8 cellular contexts compared by ENCODE assay signal in genomic region chr10:3828404-3829192, GRCh38. TPM values are rescaled to one million over a fixed set of nuclear protein-coding genes. Genes with fewer than 3 reads are reported as not detected.
A peak's percentile ranks its signal among the peaks of the same experiment; 100 is the strongest.
DNase-seq lines count a peak whose midpoint lies in the region; ATAC-seq and TF ChIP-seq lines count a peak whose summit lies in the region.

No MANE protein-coding gene starts in this region.

- peak overlapping the region; percentile 53 for H3K9ac ChIP-seq in SK-N-MC (ENCODE audit: insufficient read length)

- peak overlapping the region; percentile 57 for H3K4me3 Mint-ChIP-seq in type B pancreatic cell

- H3K36me3 Mint-ChIP-seq in type B pancreatic cell = no peaks in the 10 kb centered on the region

- peaks cover 26% of the 10 kb centered on the region for H3K4me1 Mint-ChIP-seq in type B pancreatic cell (ENCODE audit: unreplicated experiment)

- no peaks in the 10 kb centered on the region for H3K36me3 ChIP-seq in SK-N-MC (ENCODE audit: insufficient read depth, low read length)

- DNase-seq in A172 (ENCODE audit: low spot score) = peak; percentile 55
- DNase-seq in SK-N-MC (ENCODE audit: low read depth, low spot score) = no peak
- peak; percentile 86 for DNase-seq in dedifferentiated amniotic fluid mesenchymal stem cell (ENCODE audit: extremely low spot score)
- DNase-seq in midbrain (lab: John Stamatoyannopoulos, UW) = peak; percentile 19
- no peak for DNase-seq in type B pancreatic cell (ENCODE audit: extremely low spot score, unreplicated experiment)
- no peak for DNase-seq in NCI-H2107 treated with DMSO at 0.1 percent for 48 hours (lab: John Stamatoyannopoulos, UW; ENCODE audit: unreplicated experiment)

- peak overlapping the region; percentile 56 for H3K27ac Mint-ChIP-seq in type B pancreatic cell

- H3K4me3 ChIP-seq in SK-N-MC = peak overlapping the region; percentile 65

- H3K9me3 Mint-ChIP-seq in type B pancreatic cell = no peaks in the 10 kb centered on the region

- TF ChIP-seq CTCF in type B pancreatic cell (conservative IDR thresholded peaks at IDR 0.05) = no peak

- H3K27me3 Mint-ChIP-seq in type B pancreatic cell = no peaks in the 10 kb centered on the region

- ATAC-seq in GM19351 (IDR thresholded peaks at IDR 0.05; ENCODE audit: unreplicated experiment) = peak; percentile 55
- no peak for ATAC-seq in GM21528 (IDR thresholded peaks at IDR 0.05; ENCODE audit: low FRiP score, unreplicated experiment)

- no peaks in the 10 kb centered on the region for H3K9me3 ChIP-seq in SK-N-MC (ENCODE audit: low read depth, low read length)

- H3K27ac ChIP-seq in SK-N-MC = no peak overlapping the region

RNA-seq across cellular contexts. Expression of gene KLF6, which starts 43.6 kb away (rescaled TPM):
- total RNA-seq in A172 (2014; rRNA removed; shearing (Covaris generic)) = 20.3 and 20.4 TPM in 2 replicates
- total RNA-seq in type B pancreatic cell (ENCODE audit: low replicate concordance) = 117 and 269 TPM in 2 replicates

Comparison
In these comparisons a context has a peak if more than half of its experiments do, and no peak if none do; other contexts are left out.
1. DNase-seq: peak in A172 (single experiment), dedifferentiated amniotic fluid mesenchymal stem cell (single experiment) and midbrain (single experiment); none in SK-N-MC (single experiment), type B pancreatic cell (single experiment) and NCI-H2107 treated with DMSO at 0.1 percent for 48 hours (single experiment).